ENCODE assay signal across 2 cellular contexts in genomic region chr9:131394464-131395026, GRCh38.
TF ChIP-seq lines count a peak whose summit lies in the region.

No MANE protein-coding gene starts in this region.

TF ChIP-seq in WTC11, 78 proteins besides CTCF, POLR2A, EP300 and RAD21 (continued from another document):
- TF ChIP-seq, protein P1, sequence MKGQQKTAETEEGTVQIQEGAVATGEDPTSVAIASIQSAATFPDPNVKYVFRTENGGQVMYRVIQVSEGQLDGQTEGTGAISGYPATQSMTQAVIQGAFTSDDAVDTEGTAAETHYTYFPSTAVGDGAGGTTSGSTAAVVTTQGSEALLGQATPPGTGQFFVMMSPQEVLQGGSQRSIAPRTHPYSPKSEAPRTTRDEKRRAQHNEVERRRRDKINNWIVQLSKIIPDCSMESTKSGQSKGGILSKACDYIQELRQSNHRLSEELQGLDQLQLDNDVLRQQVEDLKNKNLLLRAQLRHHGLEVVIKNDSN (CRISPR knock-in tag; IDR thresholded peaks at IDR 0.05) = no peak
- TF ChIP-seq JAZF1 (CRISPR knock-in tag; IDR thresholded peaks at IDR 0.05) (no peak), ETV6 (CRISPR knock-in tag; IDR thresholded peaks at IDR 0.05) (no peak), ZNF281 (CRISPR knock-in tag; IDR thresholded peaks at IDR 0.05) (no peak), ZNF671 (CRISPR knock-in tag; IDR thresholded peaks at IDR 0.05) (no peak), TP53 (CRISPR knock-in tag; IDR thresholded peaks at IDR 0.05) (no peak), CREB1 (CRISPR knock-in tag; IDR thresholded peaks at IDR 0.05) (no peak), AR (CRISPR knock-in tag; IDR thresholded peaks at IDR 0.05) (no peak), GTF2I (CRISPR knock-in tag; conservative IDR thresholded peaks at IDR 0.05) (no peak), ESRRA (CRISPR knock-in tag; IDR thresholded peaks at IDR 0.05; ENCODE audit: borderline replicate concordance) (no peak), ZNF317 (CRISPR knock-in tag; IDR thresholded peaks at IDR 0.05; ENCODE audit: borderline replicate concordance, low read depth) (no peak), NR3C1 (CRISPR knock-in tag; conservative IDR thresholded peaks at IDR 0.05; ENCODE audit: low read depth) (no peak)
- TF ChIP-seq, protein P2, sequence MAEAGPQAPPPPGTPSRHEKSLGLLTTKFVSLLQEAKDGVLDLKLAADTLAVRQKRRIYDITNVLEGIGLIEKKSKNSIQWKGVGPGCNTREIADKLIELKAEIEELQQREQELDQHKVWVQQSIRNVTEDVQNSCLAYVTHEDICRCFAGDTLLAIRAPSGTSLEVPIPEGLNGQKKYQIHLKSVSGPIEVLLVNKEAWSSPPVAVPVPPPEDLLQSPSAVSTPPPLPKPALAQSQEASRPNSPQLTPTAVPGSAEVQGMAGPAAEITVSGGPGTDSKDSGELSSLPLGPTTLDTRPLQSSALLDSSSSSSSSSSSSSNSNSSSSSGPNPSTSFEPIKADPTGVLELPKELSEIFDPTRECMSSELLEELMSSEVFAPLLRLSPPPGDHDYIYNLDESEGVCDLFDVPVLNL (CRISPR knock-in tag; IDR thresholded peaks at IDR 0.05; ENCODE audit: borderline replicate concordance, low read depth) = no peak
TF ChIP-seq in WTC11: peak in this region for 0.

TF ChIP-seq in HepG2, 621 proteins besides CTCF, POLR2A, EP300 and RAD21 (continued from another document and continues in another):
- TF ChIP-seq ZNF18 (CRISPR knock-in tag; IDR thresholded peaks at IDR 0.05; ENCODE audit: insufficient replicate concordance) (no peak), SIX1 (CRISPR knock-in tag; IDR thresholded peaks at IDR 0.05; ENCODE audit: borderline replicate concordance) (no peak), HDAC2 (CRISPR knock-in tag; IDR thresholded peaks at IDR 0.05) (no peak), SALL1 (CRISPR knock-in tag; IDR thresholded peaks at IDR 0.05) (0 out of 2 replicates have a peak, but pooled peaks have one; percentile 3), NPAS2 (CRISPR knock-in tag; IDR thresholded peaks at IDR 0.05; ENCODE audit: borderline replicate concordance) (no peak), STAT5B (CRISPR knock-in tag; IDR thresholded peaks at IDR 0.05) (no peak), SMYD3 (CRISPR knock-in tag; IDR thresholded peaks at IDR 0.05) (no peak), SIN3B (IDR thresholded peaks at IDR 0.05; ENCODE audit: low read length) (no peak), RFX5 (IDR thresholded peaks at IDR 0.05; ENCODE audit: low read depth, low read length) (no peak), ARID4A (CRISPR knock-in tag; IDR thresholded peaks at IDR 0.05; ENCODE audit: borderline replicate concordance) (0 out of 2 replicates have a peak, but pooled peaks have one; percentile 9), RXRA (CRISPR knock-in tag; IDR thresholded peaks at IDR 0.05) (no peak), RXRB (CRISPR knock-in tag; IDR thresholded peaks at IDR 0.05; ENCODE audit: borderline replicate concordance) (no peak), NCOA2 (CRISPR knock-in tag; IDR thresholded peaks at IDR 0.05) (no peak), ZNF274 (CRISPR knock-in tag; IDR thresholded peaks at IDR 0.05) (no peak), FOXK1 (CRISPR knock-in tag; IDR thresholded peaks at IDR 0.05; ENCODE audit: borderline replicate concordance, low read depth) (no peak), MYC (CRISPR knock-in tag; IDR thresholded peaks at IDR 0.05; ENCODE audit: borderline replicate concordance) (no peak), ZNF180 (CRISPR knock-in tag; IDR thresholded peaks at IDR 0.05; ENCODE audit: borderline replicate concordance, low read depth) (no peak), HNRNPLL (IDR thresholded peaks at IDR 0.05; ENCODE audit: low read depth, low read length, poor library complexity, severe bottlenecking) (peak; percentile 55), NFE2L1 (CRISPR knock-in tag; IDR thresholded peaks at IDR 0.05; ENCODE audit: borderline replicate concordance) (no peak), CENPT (CRISPR knock-in tag; IDR thresholded peaks at IDR 0.05; ENCODE audit: low read depth) (no peak), EEA1 (CRISPR knock-in tag; IDR thresholded peaks at IDR 0.05; ENCODE audit: borderline replicate concordance) (no peak), MED8 (CRISPR knock-in tag; IDR thresholded peaks at IDR 0.05; ENCODE audit: insufficient replicate concordance) (no peak), ZNF256 (CRISPR knock-in tag; conservative IDR thresholded peaks at IDR 0.05) (no peak), HES4 (CRISPR knock-in tag; IDR thresholded peaks at IDR 0.05; ENCODE audit: borderline replicate concordance) (0 out of 2 replicates have a peak, but pooled peaks have one; percentile 24), GABPA (IDR thresholded peaks at IDR 0.05; ENCODE audit: low read depth, low read length) (no peak), GABPA (CRISPR knock-in tag; IDR thresholded peaks at IDR 0.05; ENCODE audit: low read depth) (no peak), KAT7 (CRISPR knock-in tag; IDR thresholded peaks at IDR 0.05; ENCODE audit: borderline replicate concordance) (no peak), KAT8 (CRISPR knock-in tag; IDR thresholded peaks at IDR 0.05) (no peak), ZNF34 (CRISPR knock-in tag; IDR thresholded peaks at IDR 0.05; ENCODE audit: borderline replicate concordance) (no peak), ZNF703 (CRISPR knock-in tag; IDR thresholded peaks at IDR 0.05; ENCODE audit: borderline replicate concordance) (no peak), HOXA9 (CRISPR knock-in tag; IDR thresholded peaks at IDR 0.05; ENCODE audit: borderline replicate concordance) (no peak), MBNL3 (CRISPR knock-in tag; conservative IDR thresholded peaks at IDR 0.05) (no peak), HNF4A (CRISPR knock-in tag; IDR thresholded peaks at IDR 0.05) (no peak), ARNT2 (CRISPR knock-in tag; IDR thresholded peaks at IDR 0.05; ENCODE audit: low read depth) (no peak), SAP130 (CRISPR knock-in tag; IDR thresholded peaks at IDR 0.05; ENCODE audit: low read depth) (no peak; the same call in 1 of the 2 replicates), ZBTB25 (CRISPR knock-in tag; IDR thresholded peaks at IDR 0.05) (no peak), ZNF782 (CRISPR knock-in tag; IDR thresholded peaks at IDR 0.05; ENCODE audit: borderline replicate concordance) (no peak), PHF21A (CRISPR knock-in tag; IDR thresholded peaks at IDR 0.05) (no peak), ATF7-NPFF (CRISPR knock-in tag; IDR thresholded peaks at IDR 0.05; ENCODE audit: low read depth) (peak; percentile 3; the same call in 1 of the 2 replicates), ZNF468 (CRISPR knock-in tag; IDR thresholded peaks at IDR 0.05) (no peak), KDM5A (IDR thresholded peaks at IDR 0.05; ENCODE audit: borderline replicate concordance, low read length) (no peak; the same call in 1 of the 2 replicates), ZNF143 (CRISPR knock-in tag; IDR thresholded peaks at IDR 0.05) (no peak), GATAD2A (CRISPR knock-in tag; IDR thresholded peaks at IDR 0.05) (no peak), E2F1 (CRISPR knock-in tag; IDR thresholded peaks at IDR 0.05) (no peak)
- TF ChIP-seq, protein P3, sequence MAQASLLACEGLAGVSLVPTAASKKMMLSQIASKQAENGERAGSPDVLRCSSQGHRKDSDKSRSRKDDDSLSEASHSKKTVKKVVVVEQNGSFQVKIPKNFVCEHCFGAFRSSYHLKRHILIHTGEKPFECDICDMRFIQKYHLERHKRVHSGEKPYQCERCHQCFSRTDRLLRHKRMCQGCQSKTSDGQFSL (CRISPR knock-in tag; IDR thresholded peaks at IDR 0.05) = no peak
- TF ChIP-seq, protein P4, sequence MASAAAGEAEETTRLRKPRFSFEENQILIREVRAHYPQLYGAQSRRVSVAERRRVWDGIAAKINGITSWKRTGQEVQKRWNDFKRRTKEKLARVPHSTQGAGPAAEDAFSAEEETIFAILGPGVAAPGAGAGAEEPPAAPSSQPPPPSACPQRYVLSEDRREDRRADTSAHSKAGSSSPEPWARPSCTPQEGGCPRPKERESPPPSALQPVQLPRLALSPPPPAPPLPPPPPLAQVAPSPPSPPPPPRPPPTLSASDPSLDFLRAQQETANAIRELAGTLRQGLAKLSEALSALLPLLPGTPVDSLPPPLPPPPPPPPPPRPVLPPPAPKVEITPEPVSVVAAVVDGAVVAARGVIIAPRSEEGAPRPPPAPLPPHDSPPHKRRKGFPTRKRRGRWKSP (CRISPR knock-in tag; IDR thresholded peaks at IDR 0.05) = 0 out of 2 replicates have a peak, but pooled peaks have one; percentile 33
- TF ChIP-seq, protein P5, sequence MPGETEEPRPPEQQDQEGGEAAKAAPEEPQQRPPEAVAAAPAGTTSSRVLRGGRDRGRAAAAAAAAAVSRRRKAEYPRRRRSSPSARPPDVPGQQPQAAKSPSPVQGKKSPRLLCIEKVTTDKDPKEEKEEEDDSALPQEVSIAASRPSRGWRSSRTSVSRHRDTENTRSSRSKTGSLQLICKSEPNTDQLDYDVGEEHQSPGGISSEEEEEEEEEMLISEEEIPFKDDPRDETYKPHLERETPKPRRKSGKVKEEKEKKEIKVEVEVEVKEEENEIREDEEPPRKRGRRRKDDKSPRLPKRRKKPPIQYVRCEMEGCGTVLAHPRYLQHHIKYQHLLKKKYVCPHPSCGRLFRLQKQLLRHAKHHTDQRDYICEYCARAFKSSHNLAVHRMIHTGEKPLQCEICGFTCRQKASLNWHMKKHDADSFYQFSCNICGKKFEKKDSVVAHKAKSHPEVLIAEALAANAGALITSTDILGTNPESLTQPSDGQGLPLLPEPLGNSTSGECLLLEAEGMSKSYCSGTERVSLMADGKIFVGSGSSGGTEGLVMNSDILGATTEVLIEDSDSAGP (CRISPR knock-in tag; IDR thresholded peaks at IDR 0.05; ENCODE audit: borderline replicate concordance) = no peak
- TF ChIP-seq, protein P6, sequence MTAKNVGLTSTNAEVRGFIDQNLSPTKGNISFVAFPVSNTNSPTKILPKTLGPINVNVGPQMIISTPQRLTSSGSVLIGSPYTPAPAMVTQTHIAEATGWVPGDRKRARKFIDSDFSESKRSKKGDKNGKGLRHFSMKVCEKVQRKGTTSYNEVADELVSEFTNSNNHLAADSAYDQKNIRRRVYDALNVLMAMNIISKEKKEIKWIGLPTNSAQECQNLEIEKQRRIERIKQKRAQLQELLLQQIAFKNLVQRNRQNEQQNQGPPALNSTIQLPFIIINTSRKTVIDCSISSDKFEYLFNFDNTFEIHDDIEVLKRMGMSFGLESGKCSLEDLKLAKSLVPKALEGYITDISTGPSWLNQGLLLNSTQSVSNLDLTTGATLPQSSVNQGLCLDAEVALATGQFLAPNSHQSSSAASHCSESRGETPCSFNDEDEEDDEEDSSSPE (CRISPR knock-in tag; IDR thresholded peaks at IDR 0.05) = 0 out of 2 replicates have a peak, but pooled peaks have one; percentile 8
